Comparison of ENCODE assay signal across 8 cellular contexts in the genomic region with DNA sequence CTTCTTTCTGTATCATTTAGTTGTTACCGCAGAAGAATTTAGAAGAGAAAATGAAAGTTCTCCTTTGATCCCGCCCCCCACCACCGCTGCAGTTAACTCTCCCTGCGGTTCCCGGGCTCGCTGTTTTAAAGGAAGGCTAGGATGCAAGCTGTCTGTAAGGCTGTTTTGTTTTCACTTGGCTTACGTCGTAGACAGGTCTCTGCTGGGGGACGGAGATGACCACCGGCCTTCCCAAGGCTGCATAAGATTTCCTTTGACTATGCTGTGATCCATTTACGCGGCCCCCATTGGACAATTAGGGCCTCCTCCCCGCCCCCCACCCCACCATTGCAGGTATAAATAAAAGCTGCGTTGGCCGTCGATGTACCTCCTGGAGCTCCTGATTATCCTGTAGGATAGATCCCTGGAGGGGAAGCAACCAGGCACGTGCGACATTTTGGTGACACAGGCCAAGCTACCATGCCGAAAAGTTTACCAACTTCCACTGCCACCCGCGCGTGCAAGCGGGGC. TPM values are rescaled to one million over a fixed set of nuclear protein-coding genes. Genes with fewer than 3 reads are reported as not detected.
DNase-seq lines count a peak whose midpoint lies in the region; ATAC-seq and TF ChIP-seq lines count a peak whose summit lies in the region.

No MANE protein-coding gene starts in this region.

- DNase-seq in activated CD8-positive, alpha-beta memory T cell treated with anti-CD3 and anti-CD28 coated beads, Interleukin-2, amount 50 U/mL, for 4 hours: peak; percentile 48
- peak; percentile 76 for DNase-seq in fibroblast of villous mesenchyme (ENCODE audit: low read depth)
- DNase-seq in stimulated activated CD4-positive, alpha-beta T cell treated with anti-CD3 and anti-CD28 coated beads, Interleukin-2, amount 100 ng/mL, for 4 hours (ENCODE audit: low read depth): peak; percentile 35

- TF ChIP-seq CTCF in KMS-11 (conservative IDR thresholded peaks at IDR 0.05; ENCODE audit: low read depth, low read length) (no peak), fibroblast of villous mesenchyme (IDR thresholded peaks at IDR 0.05; ENCODE audit: insufficient read depth, low read depth, low read length) (no peak)

- no peaks in the 10 kb centered on the region for H3K9me3 ChIP-seq in BLaER1 treated with 17β-estradiol and CSF1 and Interleukin-3, amounts not matched to agents 10 nM and 100 nM (replicated peaks in 1 of 11)

- peak overlapping the region; percentile 85 for H2AFZ ChIP-seq in KMS-11 (ENCODE audit: low read depth)

- H3K79me2 ChIP-seq in KMS-11 (ENCODE audit: insufficient read depth, low read depth): peaks cover 2% of the 10 kb centered on the region; the same call in 1 of the 2 replicates

- peak overlapping the region in 7 of 11 experiments; percentile 2 to 96 (median 19); a peak in 9 of 22 replicates for H3K27ac ChIP-seq in BLaER1 treated with 17β-estradiol and CSF1 and Interleukin-3, amounts not matched to agents 10 nM and 100 nM
- H3K27ac ChIP-seq in KMS-11: no peak overlapping the region

- peak overlapping the region; percentile 62 to 84 (median 72) for H3K4me3 ChIP-seq in BLaER1 treated with 17β-estradiol and CSF1 and Interleukin-3, amounts not matched to agents 10 nM and 100 nM
- H3K4me3 ChIP-seq in KMS-11 (IDR thresholded peaks at IDR 0.05; ENCODE audit: insufficient read depth, low read depth, low read length): no peak overlapping the region
- H3K4me3 ChIP-seq in fibroblast of villous mesenchyme (ENCODE audit: low read depth, low read length): peak overlapping the region; percentile 63

- peak overlapping the region; percentile 24 to 88 (median 84); a peak in 18 of 22 replicates for H3K9ac ChIP-seq in BLaER1 treated with 17β-estradiol and CSF1 and Interleukin-3, amounts not matched to agents 10 nM and 100 nM
- peak overlapping the region; percentile 30; the same call in 1 of the 2 replicates for H3K9ac ChIP-seq in KMS-11

- peaks cover 40 to 64% (median 58%) of the 10 kb centered on the region in 10 experiments for H3K4me1 ChIP-seq in BLaER1 treated with 17β-estradiol and CSF1 and Interleukin-3, amounts not matched to agents 10 nM and 100 nM
- H3K4me1 ChIP-seq in KMS-11 (ENCODE audit: low read depth, poor library complexity, severe bottlenecking): peaks cover 31% of the 10 kb centered on the region

- peaks cover 0 to 34% (median 0%) of the 10 kb centered on the region in 11 experiments; a peak in 7 of 22 replicates for H3K27me3 ChIP-seq in BLaER1 treated with 17β-estradiol and CSF1 and Interleukin-3, amounts not matched to agents 10 nM and 100 nM
- H3K27me3 ChIP-seq in KMS-11 (ENCODE audit: insufficient read depth, low read depth): no peaks in the 10 kb centered on the region

- ATAC-seq in GM21619 (IDR thresholded peaks at IDR 0.05; ENCODE audit: unreplicated experiment): no peak
- no peak for ATAC-seq in GM21717 (IDR thresholded peaks at IDR 0.05; ENCODE audit: unreplicated experiment)
- ATAC-seq in GM19324 (IDR thresholded peaks at IDR 0.05; ENCODE audit: low FRiP score, unreplicated experiment): no peak

- peak overlapping the region; percentile 95 to 99 (median 98) for H3K4me2 ChIP-seq in BLaER1 treated with 17β-estradiol and CSF1 and Interleukin-3, amounts not matched to agents 10 nM and 100 nM
- peak overlapping the region; percentile 67 for H3K4me2 ChIP-seq in KMS-11

- peaks cover 0 to 10% (median 0%) of the 10 kb centered on the region in 11 experiments; a peak in 3 of 22 replicates for H4K20me1 ChIP-seq in BLaER1 treated with 17β-estradiol and CSF1 and Interleukin-3, amounts not matched to agents 10 nM and 100 nM
- no peaks in the 10 kb centered on the region for H4K20me1 ChIP-seq in KMS-11 (ENCODE audit: insufficient read depth)

- H3K36me3 ChIP-seq in BLaER1 treated with 17β-estradiol and CSF1 and Interleukin-3, amounts not matched to agents 10 nM and 100 nM: no peaks in the 10 kb centered on the region
- no peaks in the 10 kb centered on the region for H3K36me3 ChIP-seq in KMS-11 (ENCODE audit: insufficient read depth)

RNA-seq across cellular contexts. Expression of a gene that starts 1.4 kb away (rescaled TPM):
- 28.7 and 39.7 TPM in 2 replicates for total RNA-seq in fibroblast of villous mesenchyme
